23 cellular contexts compared by ENCODE assay signal in the genomic region with DNA sequence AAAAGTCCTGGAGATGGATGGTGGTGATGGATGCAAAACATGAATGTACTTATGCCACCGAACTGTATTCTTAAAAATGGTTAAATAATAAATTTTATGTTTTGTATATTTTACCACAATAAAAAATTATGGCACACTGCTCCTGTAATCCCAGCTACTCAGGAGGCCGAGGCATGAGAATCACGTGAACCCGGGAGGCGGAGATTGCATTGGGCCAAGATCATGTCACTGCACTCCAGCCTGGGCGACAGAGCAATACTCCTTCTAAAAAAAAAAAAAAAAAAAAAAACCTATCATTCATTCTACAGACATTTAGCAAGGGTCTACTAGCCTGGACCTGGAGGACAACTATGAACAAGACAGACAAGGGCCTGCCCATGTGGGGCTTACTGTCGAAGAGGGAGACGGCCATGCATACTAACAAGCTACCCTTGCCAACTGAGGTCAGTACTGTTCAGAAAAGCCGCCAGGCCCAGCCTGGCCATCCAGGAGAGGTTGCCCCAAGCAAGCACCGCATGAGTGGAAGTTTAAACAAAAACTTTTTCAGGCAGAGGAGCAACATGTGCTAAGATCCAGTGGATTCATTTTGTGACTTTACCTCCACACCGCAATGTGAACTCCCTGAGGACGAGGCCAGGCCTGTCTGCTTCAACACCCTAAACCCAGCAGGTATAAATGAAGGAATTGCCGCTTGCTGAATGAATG. TPM values are rescaled to one million over a fixed set of nuclear protein-coding genes. Genes with fewer than 3 reads are reported as not detected.
"Had no signal": no experiment of that assay in that cellular context is flagged by ENCODE, and none has a peak within 500 bp of the region (broad histone marks: within the 10 kb centered on the region; RNA-seq: fewer than 3 reads in every experiment).

No MANE protein-coding gene starts in this region.

- H3K27ac Mint-ChIP-seq: activated naive CD4-positive, alpha-beta T cell treated with anti-CD3 and anti-CD28 coated beads, Interleukin-2, amount 50 U/mL, for 72 hours; nephron; progenitor cell of endocrine pancreas; stimulated activated naive CD8-positive, alpha-beta T cell treated with anti-CD3 and anti-CD28 coated beads, Interleukin-15, amount 100 ng/mL, for 72 hours had no signal

- H3K27me3 Mint-ChIP-seq: progenitor cell of endocrine pancreas; stimulated activated naive CD8-positive, alpha-beta T cell treated with anti-CD3 and anti-CD28 coated beads, Interleukin-15, amount 100 ng/mL, for 72 hours had no signal

- H3K4me3 ChIP-seq: hepatocyte, smooth muscle cell, suprapubic skin had no signal

- H3K9me3 ChIP-seq: suprapubic skin had no signal

- H3K4me3 Mint-ChIP-seq: activated T-cell treated with anti-CD3 and anti-CD28 coated beads, Interleukin-2, amount 50 U/mL, for 4 hours; effector memory CD8-positive, alpha-beta T cell; nephron; stimulated activated naive CD8-positive, alpha-beta T cell treated with anti-CD3 and anti-CD28 coated beads, Interleukin-15, amount 100 ng/mL, for 72 hours had no signal

- DNase-seq: activated CD4-positive, alpha-beta T cell treated with anti-CD3 and anti-CD28 coated beads, Interleukin-2, amount 50 U/mL, for 1 hour; activated CD8-positive, alpha-beta memory T cell treated with anti-CD3 and anti-CD28 coated beads, Interleukin-2, amount 50 U/mL, for 4 hours; activated gamma-delta T cell; activated T-cell treated with anti-CD3 and anti-CD28 coated beads, Interleukin-2, amount 50 U/mL, for 4 hours; dermis blood vessel endothelial cell; effector memory CD8-positive, alpha-beta T cell; foreskin fibroblast; left colon; midbrain; occipital lobe; stimulated activated CD4-positive, alpha-beta T cell treated with anti-CD3 and anti-CD28 coated beads, Interleukin-4, amount 100 ng/mL, for 1 hour; stimulated activated naive CD8-positive, alpha-beta T cell treated with anti-CD3 and anti-CD28 coated beads, Interleukin-15, amount 100 ng/mL, for 72 hours; T1000 had no signal

- ATAC-seq: activated naive CD4-positive, alpha-beta T cell treated with anti-CD3 and anti-CD28 coated beads, Interleukin-2, amount 50 U/mL, for 72 hours; activated T-cell treated with anti-CD3 and anti-CD28 coated beads, Interleukin-2, amount 50 U/mL, for 4 hours; effector memory CD8-positive, alpha-beta T cell; left colon; stimulated activated naive CD8-positive, alpha-beta T cell treated with anti-CD3 and anti-CD28 coated beads, Interleukin-15, amount 100 ng/mL, for 72 hours had no signal

- H3K27ac ChIP-seq: suprapubic skin had no signal

- H3K27me3 ChIP-seq: hepatocyte, suprapubic skin had no signal

- H3K9me3 Mint-ChIP-seq: activated naive CD4-positive, alpha-beta T cell treated with anti-CD3 and anti-CD28 coated beads, Interleukin-2, amount 50 U/mL, for 72 hours; activated T-cell treated with anti-CD3 and anti-CD28 coated beads, Interleukin-2, amount 50 U/mL, for 4 hours; effector memory CD8-positive, alpha-beta T cell; nephron; stimulated activated naive CD8-positive, alpha-beta T cell treated with anti-CD3 and anti-CD28 coated beads, Interleukin-15, amount 100 ng/mL, for 72 hours had no signal

RNA-seq across cellular contexts. Expression of a gene that starts 3.9 kb away (rescaled TPM):
- total RNA-seq: activated naive CD4-positive, alpha-beta T cell treated with anti-CD3 and anti-CD28 coated beads, Interleukin-2, amount 50 U/mL, for 72 hours; bronchial epithelial cell; dermis blood vessel endothelial cell; glomerular endothelial cell; left colon; lung microvascular endothelial cell; smooth muscle cell; T-helper 1 cell treated with Interleukin-12 subunit alpha and Interleukin-12 subunit beta and Interleukin-4 antibody, amounts not matched to agents 30 ng/mL and 1 ng/mL, for 36 hours had no signal
- polyA plus RNA-seq: smooth muscle cell had no signal

RNA-seq across cellular contexts. Expression of a gene that starts 21.1 kb away (rescaled TPM):
- total RNA-seq: activated naive CD4-positive, alpha-beta T cell treated with anti-CD3 and anti-CD28 coated beads, Interleukin-2, amount 50 U/mL, for 72 hours; bronchial epithelial cell; glomerular endothelial cell; smooth muscle cell; T-helper 1 cell treated with Interleukin-12 subunit alpha and Interleukin-12 subunit beta and Interleukin-4 antibody, amounts not matched to agents 30 ng/mL and 1 ng/mL, for 36 hours had no signal
- polyA plus RNA-seq: smooth muscle cell had no signal
